ENCODE assay signal across 19 cellular contexts in genomic region chr3:72270730-72271129, GRCh38.
DNase-seq lines count a peak whose midpoint lies in the region; ATAC-seq, FAIRE-seq and TF ChIP-seq lines count a peak whose summit lies in the region.
"Had no signal": no experiment of that assay in that cellular context is flagged by ENCODE, and none has a peak within 500 bp of the region (broad histone marks: within the 10 kb centered on the region; RNA-seq: fewer than 3 reads in every experiment).

No MANE protein-coding gene starts in this region.

- H3K4me3 Mint-ChIP-seq in astrocyte (ENCODE audit: unreplicated experiment) (no peak overlapping the region), H9 (no peak overlapping the region)
- H3K4me3 Mint-ChIP-seq in CD8-positive, alpha-beta T cell = no peak overlapping the region
- H3K4me3 Mint-ChIP-seq in stimulated activated effector memory CD8-positive, alpha-beta T cell treated with anti-CD3 and anti-CD28 coated beads, Interleukin-12 subunit alpha, Interleukin-12 subunit beta, amount 100 ng/mL, for 72 hours = no peak overlapping the region
- H3K4me3 Mint-ChIP-seq: central memory CD8-positive, alpha-beta T cell; T-helper 2 cell treated with Interferon-gamma antibody and Interleukin-4, amounts not matched to agents 5 μg/mL and 100 μg/mL, for 36 hours had no signal

- DNase-seq in astrocyte (ENCODE audit: low read depth) (no peak), HepG2 (ENCODE audit: low spot score) (no peak), substantia nigra (lab: John Stamatoyannopoulos, UW) (no peak), H9 (no peak)
- DNase-seq in CD8-positive, alpha-beta T cell = no peak
- DNase-seq in stimulated activated effector memory CD8-positive, alpha-beta T cell treated with anti-CD3 and anti-CD28 coated beads, Interleukin-12 subunit alpha, Interleukin-12 subunit beta, amount 100 ng/mL, for 72 hours (ENCODE audit: low spot score in 2 of 2) = no peak
- DNase-seq: activated CD4-positive, CD25-positive, alpha-beta regulatory T cell treated with anti-CD3 and anti-CD28 coated beads, Interleukin-2, amount 50 U/mL, for 72 hours; effector memory CD4-positive, alpha-beta T cell; NCI-H1092; NCI-H2081; NCI-H524 treated with DMSO at 0.1 percent for 48 hours; stimulated activated naive CD8-positive, alpha-beta T cell treated with anti-CD3 and anti-CD28 coated beads, Interleukin-15, Interleukin-2, amounts not matched to agents 100 U/mL and 50 U/mL, for 24 hours had no signal

- H3K4me1 Mint-ChIP-seq in astrocyte (ENCODE audit: low read depth, unreplicated experiment) (peaks cover 62% of the 10 kb centered on the region), H9 (peaks cover 18 to 31% of the 10 kb centered on the region in 2 experiments)
- H3K4me1 Mint-ChIP-seq in CD8-positive, alpha-beta T cell (ENCODE audit: low read depth) = peaks cover 19% of the 10 kb centered on the region
- H3K4me1 Mint-ChIP-seq in stimulated activated effector memory CD8-positive, alpha-beta T cell treated with anti-CD3 and anti-CD28 coated beads, Interleukin-12 subunit alpha, Interleukin-12 subunit beta, amount 100 ng/mL, for 72 hours = peaks cover 25% of the 10 kb centered on the region
- H3K4me1 Mint-ChIP-seq: central memory CD8-positive, alpha-beta T cell had no signal

- 26% methylated on average over 5 of the region's 5 CpGs for WGBS in HepG2 (ENCODE audit: low lambda C conversion rate)
- WGBS in H9 (ENCODE audit: extremely low coverage, insufficient read length, low lambda C conversion rate) = no CpG with 5 or more reads among the region's 5 CpGs

- no peak overlapping the region for H4K8ac ChIP-seq in H9 (replicated peaks; ENCODE audit: insufficient read length, low read depth, low read length)

- no peaks in the 10 kb centered on the region for H3F3A ChIP-seq in DOHH2 (ENCODE audit: control insufficient read depth, insufficient read depth)

- peaks cover 33% of the 10 kb centered on the region for H3K27me3 ChIP-seq in DOHH2 (ENCODE audit: control insufficient read depth, low read length)
- H3K27me3 ChIP-seq in astrocyte (ENCODE audit: insufficient read depth, low read length) = peaks cover 4% of the 10 kb centered on the region
- peaks cover 0 to 4% of the 10 kb centered on the region in 2 experiments; a peak in 1 of 5 replicates for H3K27me3 ChIP-seq in HepG2 (ENCODE audit: control insufficient read depth in 1 of 2, insufficient read depth in 2 of 2, low read length in 2 of 2)
- no peaks in the 10 kb centered on the region for H3K27me3 ChIP-seq in CD8-positive, alpha-beta T cell (ENCODE audit: insufficient read depth, low read length)
- H3K27me3 ChIP-seq in H9 (ENCODE audit: insufficient read depth, low read length) = no peaks in the 10 kb centered on the region
- H3K27me3 ChIP-seq: neutrophil had no signal

- CTCF ChIA-PET in HepG2 (lab: Yijun Ruan, JAX; ENCODE audit: low intra/inter-chr PET ratio, low total read pairs) = no interaction called here
- CTCF ChIA-PET in CD8-positive, alpha-beta T cell (lab: Charles Lee) = no interaction called here

- H3K36me3 Mint-ChIP-seq in astrocyte (ENCODE audit: low read depth, unreplicated experiment) = no peaks in the 10 kb centered on the region
- H3K36me3 Mint-ChIP-seq in CD8-positive, alpha-beta T cell = no peaks in the 10 kb centered on the region
- H3K36me3 Mint-ChIP-seq in stimulated activated effector memory CD8-positive, alpha-beta T cell treated with anti-CD3 and anti-CD28 coated beads, Interleukin-12 subunit alpha, Interleukin-12 subunit beta, amount 100 ng/mL, for 72 hours = no peaks in the 10 kb centered on the region
- H3K36me3 Mint-ChIP-seq in H9 (ENCODE audit: insufficient read depth in 1 of 3, low read depth in 3 of 3) = no peaks in the 10 kb centered on the region

- no peak for TF ChIP-seq RAD21 in HepG2 (CRISPR knock-in tag; IDR thresholded peaks at IDR 0.05)

- H3K9me2 ChIP-seq in DOHH2 (replicated peaks; ENCODE audit: control insufficient read depth, low read length) = no peaks in the 10 kb centered on the region

- H2BK5ac ChIP-seq in H9 (ENCODE audit: insufficient read length, low read length) = no peak overlapping the region

- H3K36me3 ChIP-seq in DOHH2 (ENCODE audit: control insufficient read depth, low read length) = no peaks in the 10 kb centered on the region
- H3K36me3 ChIP-seq in astrocyte (ENCODE audit: insufficient read depth, low read length) = no peaks in the 10 kb centered on the region
- H3K36me3 ChIP-seq in HepG2 (replicated peaks in 1 of 2; ENCODE audit: control insufficient read depth in 1 of 2, insufficient read depth in 2 of 2, low read length in 2 of 2) = no peaks in the 10 kb centered on the region
- no peaks in the 10 kb centered on the region for H3K36me3 ChIP-seq in CD8-positive, alpha-beta T cell (ENCODE audit: insufficient read depth, low read length)
- H3K36me3 ChIP-seq: neutrophil had no signal

- no peak overlapping the region for H4K5ac ChIP-seq in H9 (ENCODE audit: insufficient read length, low read depth, low read length)

- peaks cover 28% of the 10 kb centered on the region for H3K4me1 ChIP-seq in DOHH2 (ENCODE audit: control insufficient read depth, low read length)
- H3K4me1 ChIP-seq in astrocyte (ENCODE audit: insufficient read depth, low read length) = peaks cover 40% of the 10 kb centered on the region
- peaks cover 37% of the 10 kb centered on the region for H3K4me1 ChIP-seq in HepG2 (ENCODE audit: insufficient read depth, low read length)
- H3K4me1 ChIP-seq in CD8-positive, alpha-beta T cell (ENCODE audit: insufficient read depth, low read length) = peaks cover 27% of the 10 kb centered on the region
- H3K4me1 ChIP-seq in H9 (ENCODE audit: insufficient read depth, low read length) = no peaks in the 10 kb centered on the region

- H4K91ac ChIP-seq in H9 (ENCODE audit: insufficient read length, low read depth, low read length) = no peak overlapping the region

- H3K79me1 ChIP-seq in H9 (ENCODE audit: insufficient read depth, low read depth, low read length, poor library complexity, severe bottlenecking) = no peaks in the 10 kb centered on the region

- H3K27ac ChIP-seq in DOHH2 (ENCODE audit: low read depth, low read length) = no peak overlapping the region
- no peak overlapping the region for H3K27ac ChIP-seq in astrocyte (ENCODE audit: low read depth, low read length)
- H3K27ac ChIP-seq in HepG2 (ENCODE audit: extremely low read length, insufficient read depth, low read length) = no peak overlapping the region
- peak overlapping the region; percentile 95 for H3K27ac ChIP-seq in substantia nigra (ENCODE audit: low read depth, low read length, poor library complexity, severe bottlenecking)
- H3K27ac ChIP-seq in CD8-positive, alpha-beta T cell (ENCODE audit: low read depth, low read length) = no peak overlapping the region
- H3K27ac ChIP-seq in H9 (ENCODE audit: insufficient read length, low read depth, low read length) = no peak overlapping the region
- H3K27ac ChIP-seq: neutrophil had no signal

- no peak overlapping the region for H3K23ac ChIP-seq in H9 (ENCODE audit: insufficient read length, low read depth, low read length)

- H3K4me2 ChIP-seq in DOHH2 (ENCODE audit: low read length) = peak overlapping the region; percentile 35; the same call in 1 of the 2 replicates
- peak overlapping the region; percentile 62 for H3K4me2 ChIP-seq in astrocyte (ENCODE audit: low read length)
- H3K4me2 ChIP-seq in HepG2 (ENCODE audit: low read depth, low read length) = peak overlapping the region; percentile 33; the same call in 1 of the 2 replicates
- H3K4me2 ChIP-seq in H9 (ENCODE audit: insufficient read depth, insufficient read length, low read length) = no peak overlapping the region

- no peak overlapping the region for H3T11ph ChIP-seq in H9 (ENCODE audit: low read length)

- H3K4ac ChIP-seq in H9 (ENCODE audit: low read depth, low read length) = no peak overlapping the region

- no peak for FAIRE-seq in astrocyte (lab: Jason Lieb, UNC)
- FAIRE-seq in HepG2 (lab: Jason Lieb, UNC) = no peak
- FAIRE-seq: D721Med, G401.6 had no signal

- H2BK15ac ChIP-seq in H9 (ENCODE audit: low read depth, low read length) = no peak overlapping the region

- no peak overlapping the region for H3K9ac ChIP-seq in astrocyte (ENCODE audit: low read length)
- no peak overlapping the region for H3K9ac ChIP-seq in HepG2 (ENCODE audit: insufficient read depth, low read depth, low read length)
- H3K9ac ChIP-seq in H9 (ENCODE audit: extremely low read depth, insufficient read length, low read length) = no peak overlapping the region

- H3K27me3 Mint-ChIP-seq in astrocyte (ENCODE audit: low read depth, unreplicated experiment) = no peaks in the 10 kb centered on the region
- H3K27me3 Mint-ChIP-seq in CD8-positive, alpha-beta T cell (ENCODE audit: low read depth) = no peaks in the 10 kb centered on the region
- H3K27me3 Mint-ChIP-seq in H9 (ENCODE audit: low read depth) = peaks cover 2% of the 10 kb centered on the region; the same call in 1 of the 2 replicates

- no peak overlapping the region for H3K18ac ChIP-seq in H9 (ENCODE audit: insufficient read length, low read depth, low read length)

- no peak overlapping the region for H3K4me3 ChIP-seq in DOHH2 (ENCODE audit: low read length)
- no peak overlapping the region for H3K4me3 ChIP-seq in astrocyte (ENCODE audit: insufficient read depth, low read depth, low read length)
- H3K4me3 ChIP-seq in HepG2 (replicated peaks in 1 of 3; ENCODE audit: insufficient read depth in 1 of 3, low read depth in 2 of 3, low read length in 3 of 3) = no peak overlapping the region
- no peak overlapping the region for H3K4me3 ChIP-seq in CD8-positive, alpha-beta T cell (ENCODE audit: low read depth, low read length)

- H3K9me3 Mint-ChIP-seq in astrocyte (ENCODE audit: unreplicated experiment) (no peaks in the 10 kb centered on the region), H9 (no peaks in the 10 kb centered on the region; a peak in 1 of 5 replicates)
- no peaks in the 10 kb centered on the region for H3K9me3 Mint-ChIP-seq in CD8-positive, alpha-beta T cell
- no peaks in the 10 kb centered on the region for H3K9me3 Mint-ChIP-seq in stimulated activated effector memory CD8-positive, alpha-beta T cell treated with anti-CD3 and anti-CD28 coated beads, Interleukin-12 subunit alpha, Interleukin-12 subunit beta, amount 100 ng/mL, for 72 hours
- H3K9me3 Mint-ChIP-seq: central memory CD8-positive, alpha-beta T cell; T-helper 2 cell treated with Interferon-gamma antibody and Interleukin-4, amounts not matched to agents 5 μg/mL and 100 μg/mL, for 36 hours had no signal

- no peak overlapping the region for H3K56ac ChIP-seq in H9 (ENCODE audit: insufficient read length, low read depth, low read length)

- intact Hi-C loops in HepG2 (cut with micrococcal nuclease; ENCODE audit: unreplicated experiment) = no loop called here
- intact Hi-C loops in CD8-positive, alpha-beta T cell (cut with DNase I, micrococcal nuclease) = no loop called here

- no peak for TF ChIP-seq CTCF in DOHH2 (IDR thresholded peaks at IDR 0.05; ENCODE audit: low read depth, low read length, poor library complexity, severe bottlenecking)
- TF ChIP-seq CTCF in astrocyte (IDR thresholded peaks at IDR 0.05; ENCODE audit: insufficient read depth, low read depth, low read length) = no peak
- TF ChIP-seq CTCF in HepG2 (CRISPR knock-in tag; IDR thresholded peaks at IDR 0.05) = no peak
- no peak for TF ChIP-seq CTCF in CD8-positive, alpha-beta T cell (IDR thresholded peaks at IDR 0.05)
- no peak for TF ChIP-seq CTCF in H9 (conservative IDR thresholded peaks at IDR 0.05)

- in situ Hi-C loops in HepG2 (cut with HindIII; ENCODE audit: extremely low pct_ligation_motif_present, low pct_unique_long_range_greater_than_20kb) = no loop called here

- H3K14ac ChIP-seq in H9 (ENCODE audit: insufficient read depth, low read length) = no peak overlapping the region

- no peak overlapping the region for H2AFZ ChIP-seq in astrocyte (ENCODE audit: low read depth, low read length)
- H2AFZ ChIP-seq in HepG2 (ENCODE audit: low read length) = no peak overlapping the region
- H2AFZ ChIP-seq in H9 (ENCODE audit: low read length) = no peak overlapping the region

- H2AK5ac ChIP-seq in H9 (ENCODE audit: insufficient read length, low read length) = no peak overlapping the region

- H4K20me1 ChIP-seq in DOHH2 (ENCODE audit: control insufficient read depth, insufficient read depth, low read depth, low read length) (no peaks in the 10 kb centered on the region), astrocyte (ENCODE audit: insufficient read depth, low read length) (no peaks in the 10 kb centered on the region), HepG2 (ENCODE audit: insufficient read depth, low read length) (no peaks in the 10 kb centered on the region), H9 (ENCODE audit: control insufficient read depth, insufficient read depth, insufficient read length) (no peaks in the 10 kb centered on the region)

- H2BK20ac ChIP-seq in H9 (ENCODE audit: low read depth, low read length, poor library complexity, severe bottlenecking) = no peak overlapping the region

- no peak for TF ChIP-seq POLR2A in HepG2 (IDR thresholded peaks at IDR 0.05; ENCODE audit: insufficient read depth in 1 of 2, low read depth in 2 of 2, low read length in 2 of 2)

- BruUV-seq in HepG2 (replicated peaks; lab: Mats Ljungman, UMichigan) = no TSS peak

- no peaks in the 10 kb centered on the region for H3K23me2 ChIP-seq in H9 (ENCODE audit: insufficient read length, low read depth, low read length, poor library complexity, severe bottlenecking)

- peak; percentile 30; the same call in 2 of the 3 replicates for ATAC-seq in HepG2
- ATAC-seq in CD8-positive, alpha-beta T cell = no peak
- no peak for ATAC-seq in HG03460 (IDR thresholded peaks at IDR 0.05; ENCODE audit: unreplicated experiment)
- ATAC-seq in stimulated activated effector memory CD8-positive, alpha-beta T cell treated with anti-CD3 and anti-CD28 coated beads, Interleukin-12 subunit alpha, Interleukin-12 subunit beta, amount 100 ng/mL, for 72 hours = no peak

- no peaks in the 10 kb centered on the region for H3K79me2 ChIP-seq in DOHH2 (ENCODE audit: control insufficient read depth, low read length)
- no peaks in the 10 kb centered on the region for H3K79me2 ChIP-seq in astrocyte (ENCODE audit: insufficient read depth, low read length)
- H3K79me2 ChIP-seq in HepG2 (ENCODE audit: insufficient read depth, low read length) = no peaks in the 10 kb centered on the region
- no peaks in the 10 kb centered on the region for H3K79me2 ChIP-seq in H9 (ENCODE audit: insufficient read depth, low read length)

- H2BK120ac ChIP-seq in H9 (ENCODE audit: low read depth, low read length, poor library complexity, severe bottlenecking) = no peak overlapping the region

- H3K9me3 ChIP-seq in DOHH2 (ENCODE audit: control insufficient read depth, insufficient read depth, low read length) (no peaks in the 10 kb centered on the region), astrocyte (ENCODE audit: insufficient read depth, low read depth, low read length) (no peaks in the 10 kb centered on the region), HepG2 (ENCODE audit: low read length) (no peaks in the 10 kb centered on the region), H9 (ENCODE audit: control insufficient read depth, low read depth, low read length) (no peaks in the 10 kb centered on the region)
- no peaks in the 10 kb centered on the region for H3K9me3 ChIP-seq in CD8-positive, alpha-beta T cell (ENCODE audit: low read length)
- H3K9me3 ChIP-seq: neutrophil had no signal

- H2BK12ac ChIP-seq in H9 (ENCODE audit: insufficient read length, low read depth, low read length) = no peak overlapping the region

- POLR2A ChIA-PET in HepG2 (lab: Yijun Ruan, JAX) = no interaction called here
- POLR2A ChIA-PET in CD8-positive, alpha-beta T cell (lab: Charles Lee) = no interaction called here

- TF ChIP-seq EP300 in HepG2 (IDR thresholded peaks at IDR 0.05; ENCODE audit: low read depth in 2 of 2, low read length in 2 of 2) = no peak
- TF ChIP-seq EP300 in HepG2 (CRISPR knock-in tag; IDR thresholded peaks at IDR 0.05; ENCODE audit: borderline replicate concordance) = no peak

- H3K27ac Mint-ChIP-seq in astrocyte (ENCODE audit: unreplicated experiment) (peak overlapping the region; percentile 94), H9 (no peak overlapping the region)
- H3K27ac Mint-ChIP-seq in CD8-positive, alpha-beta T cell = no peak overlapping the region
- no peak overlapping the region for H3K27ac Mint-ChIP-seq in stimulated activated effector memory CD8-positive, alpha-beta T cell treated with anti-CD3 and anti-CD28 coated beads, Interleukin-12 subunit alpha, Interleukin-12 subunit beta, amount 100 ng/mL, for 72 hours
